21 cellular contexts compared by ENCODE assay signal in genomic region chr15:26842391-26842790, GRCh38. TPM values are rescaled to one million over a fixed set of nuclear protein-coding genes. Genes with fewer than 3 reads are reported as not detected.
A peak's percentile ranks its signal among the peaks of the same experiment; 100 is the strongest.
DNase-seq lines count a peak whose midpoint lies in the region; TF ChIP-seq lines count a peak whose summit lies in the region.
"Had no signal": no experiment of that assay in that cellular context is flagged by ENCODE, and none has a peak within 500 bp of the region (broad histone marks: within the 10 kb centered on the region; RNA-seq: fewer than 3 reads in every experiment).

No MANE protein-coding gene starts in this region.

- DNase-seq in NCI-H82 (lab: John Stamatoyannopoulos, UW) (peak; percentile 30), NCI-H82 treated with DMSO at 0.1 percent for 48 hours (lab: John Stamatoyannopoulos, UW; ENCODE audit: unreplicated experiment) (no peak), NCI-H2171 treated with DMSO at 0.1 percent for 48 hours (lab: John Stamatoyannopoulos, UW) (peak; percentile 60), spleen (no peak)
- no peak for DNase-seq in activated naive CD4-positive, alpha-beta T cell treated with Interleukin-2 at 50 U/mL for 16 hours
- DNase-seq in activated CD8-positive, alpha-beta memory T cell treated with anti-CD3 and anti-CD28 coated beads for 24 hours: no peak
- DNase-seq: AML-193, DMS53, GF-D8, HCEC 1CT, Karpas-422, NCI-H1417 treated with DMSO at 0.1 percent for 48 hours, NCI-H187, NCI-H2107, NCI-H345, Right ventricle myocardium superior had no signal

- H3K36me3 ChIP-seq in iPS-15b (ENCODE audit: control insufficient read depth, insufficient read depth, low read length) (no peaks in the 10 kb centered on the region), spleen (no peaks in the 10 kb centered on the region)

- H3K27ac ChIP-seq in spleen: no peak overlapping the region

- WGBS in spleen, 5 donors: 43 to 73% (median 60%) methylated on average over 8 to 11 of the region's 11 CpGs

- peaks cover 3% of the 10 kb centered on the region for H3K27me3 ChIP-seq in iPS-15b (ENCODE audit: control insufficient read depth, insufficient read depth, low read length)
- H3K27me3 ChIP-seq in spleen (replicated peaks in 1 of 7): peaks cover 0 to 38% (median 0%) of the 10 kb centered on the region in 7 donors

- H3K4me3 ChIP-seq in iPS-15b (ENCODE audit: low read depth, low read length) (peak overlapping the region; percentile 53), spleen (no peak overlapping the region)

- no peak for TF ChIP-seq CTCF in spleen (IDR thresholded peaks at IDR 0.05 in 8 of 11, conservative IDR thresholded peaks at IDR 0.05 in 3 of 11)

- TF ChIP-seq POLR2A in spleen (IDR thresholded peaks at IDR 0.05): no peak

- H3K9me3 ChIP-seq in iPS-15b (ENCODE audit: control insufficient read depth, insufficient read depth, low read length): no peaks in the 10 kb centered on the region
- peaks cover 0 to 16% (median 2%) of the 10 kb centered on the region in 8 donors for H3K9me3 ChIP-seq in spleen

- H3K9ac ChIP-seq in iPS-15b (ENCODE audit: low read depth, low read length): no peak overlapping the region

- intact Hi-C loops in spleen (cut with DNase I; ENCODE audit: low total_unique reads): no loop called here

- H3K4me1 ChIP-seq in iPS-15b (ENCODE audit: control insufficient read depth, insufficient read depth, low read length): peaks cover 17% of the 10 kb centered on the region
- H3K4me1 ChIP-seq in spleen: no peaks in the 10 kb centered on the region

RNA-seq across cellular contexts. Expression of gene GABRA5, which starts 24.5 kb away (rescaled TPM):
- under 1 TPM in 1 of 7 donors, not detected in 6; 0.85 TPM for total RNA-seq in spleen
- polyA plus RNA-seq in spleen: under 1 TPM in 2 of 3 donors, not detected in 1; 0.02 to 0.04 TPM
- total RNA-seq: A172; M059J; Right ventricle myocardium superior; RPMI7951; T-helper 1 cell treated with Interleukin-12 subunit alpha and Interleukin-12 subunit beta and Interleukin-4 antibody, amounts not matched to agents 30 ng/mL and 1 ng/mL, for 36 hours had no signal

Comparison
In these comparisons a context has a peak if more than half of its experiments do, and no peak if none do; other contexts are left out.
1. DNase-seq: peak in NCI-H82 (single experiment) and NCI-H2171 treated with DMSO at 0.1 percent for 48 hours (single experiment); none in NCI-H82 treated with DMSO at 0.1 percent for 48 hours (single experiment), activated naive CD4-positive, alpha-beta T cell treated with Interleukin-2 at 50 U/mL for 16 hours (single experiment), spleen (single experiment) and activated CD8-positive, alpha-beta memory T cell treated with anti-CD3 and anti-CD28 coated beads for 24 hours (single experiment).